14 cellular contexts compared by ENCODE assay signal in the genomic region with DNA sequence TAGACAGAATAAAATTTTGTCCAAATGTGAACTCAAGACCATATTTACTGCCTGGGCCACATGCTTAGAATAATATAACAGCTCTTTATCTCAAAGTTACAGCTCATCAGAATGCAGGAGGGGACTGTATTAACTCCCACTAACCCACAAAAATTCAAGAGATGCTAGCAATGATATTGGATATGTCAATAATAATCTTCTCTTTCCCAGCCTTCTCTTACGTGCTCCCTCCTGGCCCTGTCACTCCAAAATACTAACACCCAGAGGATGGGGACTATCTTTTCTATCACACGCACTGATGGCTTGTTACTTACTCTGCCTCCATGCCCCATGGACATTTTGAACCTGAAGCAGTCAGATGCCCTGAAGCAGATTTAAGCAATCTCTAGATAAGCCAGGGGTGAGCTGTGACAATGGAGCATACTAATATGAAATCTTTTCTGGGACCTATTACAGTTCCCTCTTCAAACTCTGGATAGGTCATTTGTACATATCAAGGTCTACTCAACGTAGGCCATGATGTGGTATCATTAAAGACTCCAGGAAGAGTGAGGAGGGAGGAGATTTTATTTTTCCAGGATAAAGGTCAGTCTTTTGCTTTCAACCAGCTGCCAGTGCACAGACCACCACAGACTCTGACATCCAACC.
DNase-seq lines count a peak whose midpoint lies in the region; ATAC-seq and TF ChIP-seq lines count a peak whose summit lies in the region.
"Had no signal": no experiment of that assay in that cellular context is flagged by ENCODE, and none has a peak within 500 bp of the region (broad histone marks: within the 10 kb centered on the region; RNA-seq: fewer than 3 reads in every experiment).

No MANE protein-coding gene starts in this region.

- no peaks in the 10 kb centered on the region for H3F3A ChIP-seq in smooth muscle cell (ENCODE audit: low read depth)

- H3K9me3 ChIP-seq in right atrium auricular region (no peaks in the 10 kb centered on the region), smooth muscle cell (replicated peaks; ENCODE audit: low read depth) (no peaks in the 10 kb centered on the region)
- H3K9me3 ChIP-seq: neutrophil had no signal

- H3K27ac ChIP-seq in right atrium auricular region (no peak overlapping the region), smooth muscle cell (ENCODE audit: low read depth) (peak overlapping the region; percentile 79)
- H3K27ac ChIP-seq: neutrophil, VCaP had no signal

- no peaks in the 10 kb centered on the region for H3K27me3 Mint-ChIP-seq in activated CD8-positive, alpha-beta T cell treated with anti-CD3 and anti-CD28 coated beads for 36 hours
- H3K27me3 Mint-ChIP-seq: stimulated activated naive CD8-positive, alpha-beta T cell treated with anti-CD3 and anti-CD28 coated beads, Interleukin-15, amount 100 ng/mL, for 72 hours had no signal

- H3K36me3 Mint-ChIP-seq in activated CD8-positive, alpha-beta T cell treated with anti-CD3 and anti-CD28 coated beads for 36 hours (ENCODE audit: low read depth) = no peaks in the 10 kb centered on the region

- H3K4me3 ChIP-seq in right atrium auricular region (no peak overlapping the region), smooth muscle cell (no peak overlapping the region)

- peak overlapping the region; percentile 63 for H3K4me2 ChIP-seq in smooth muscle cell

- no peaks in the 10 kb centered on the region for H3K9me3 Mint-ChIP-seq in activated CD8-positive, alpha-beta T cell treated with anti-CD3 and anti-CD28 coated beads for 36 hours

- H3K79me2 ChIP-seq in smooth muscle cell (ENCODE audit: low read depth) = no peaks in the 10 kb centered on the region

- POLR2A ChIA-PET in activated CD8-positive, alpha-beta T cell treated with anti-CD3 and anti-CD28 coated beads for 36 hours (lab: Charles Lee) = no interaction called here

- no peak overlapping the region for H3K27ac Mint-ChIP-seq in activated CD8-positive, alpha-beta T cell treated with anti-CD3 and anti-CD28 coated beads for 36 hours
- H3K27ac Mint-ChIP-seq: activated T-helper 2 cell treated with anti-CD3 and anti-CD28 coated beads, Interferon-gamma antibody, Interleukin-2, Interleukin-4, amounts not matched to agents 10 μg/mL and 5 μg/mL and 100 μg/mL, durations not matched to agents 14 hours and 24 hours and 36 hours; stimulated activated naive CD8-positive, alpha-beta T cell treated with anti-CD3 and anti-CD28 coated beads, Interleukin-15, amount 100 ng/mL, for 72 hours had no signal

- CTCF ChIA-PET in activated CD8-positive, alpha-beta T cell treated with anti-CD3 and anti-CD28 coated beads for 36 hours (lab: Charles Lee) = interaction anchor here (0.6 kb wide), 1 partner anchor 214 kb away, joined by 3 read pairs; no protein-coding TSS in a partner anchor

- H3K4me3 Mint-ChIP-seq in activated CD8-positive, alpha-beta T cell treated with anti-CD3 and anti-CD28 coated beads for 36 hours = no peak overlapping the region
- H3K4me3 Mint-ChIP-seq: stimulated activated naive CD8-positive, alpha-beta T cell treated with anti-CD3 and anti-CD28 coated beads, Interleukin-15, amount 100 ng/mL, for 72 hours had no signal

- intact Hi-C loops in Right ventricle myocardium superior (cut with DNase I) = no loop called here
- intact Hi-C loops in activated CD8-positive, alpha-beta T cell treated with anti-CD3 and anti-CD28 coated beads for 36 hours (cut with micrococcal nuclease) = no loop called here

- H3K27me3 ChIP-seq in right atrium auricular region (no peaks in the 10 kb centered on the region), smooth muscle cell (ENCODE audit: low read depth) (no peaks in the 10 kb centered on the region)
- H3K27me3 ChIP-seq: neutrophil had no signal

- H3K9ac ChIP-seq in smooth muscle cell (ENCODE audit: low read depth) = peak overlapping the region; percentile 59

- H3K4me1 Mint-ChIP-seq in activated CD8-positive, alpha-beta T cell treated with anti-CD3 and anti-CD28 coated beads for 36 hours (ENCODE audit: low read depth) = no peaks in the 10 kb centered on the region
- H3K4me1 Mint-ChIP-seq: stimulated activated naive CD8-positive, alpha-beta T cell treated with anti-CD3 and anti-CD28 coated beads, Interleukin-15, amount 100 ng/mL, for 72 hours had no signal

- H2AFZ ChIP-seq in smooth muscle cell (ENCODE audit: low read depth) = peak overlapping the region; percentile 31

- TF ChIP-seq CTCF in right atrium auricular region (IDR thresholded peaks at IDR 0.05) (no peak), smooth muscle cell (IDR thresholded peaks at IDR 0.05; ENCODE audit: borderline replicate concordance, insufficient read depth, poor library complexity, severe bottlenecking) (no peak)
- TF ChIP-seq CTCF in activated CD8-positive, alpha-beta T cell treated with anti-CD3 and anti-CD28 coated beads for 36 hours (IDR thresholded peaks at IDR 0.05) = no peak

- H3K4me1 ChIP-seq in right atrium auricular region = no peaks in the 10 kb centered on the region
- peaks cover 4% of the 10 kb centered on the region for H3K4me1 ChIP-seq in smooth muscle cell (ENCODE audit: low read depth)

- WGBS in smooth muscle cell (ENCODE audit: low lambda C conversion rate) = 56% methylated on average over 3 of the region's 3 CpGs

- H4K20me1 ChIP-seq in smooth muscle cell (ENCODE audit: low read depth) = no peaks in the 10 kb centered on the region

- H3K36me3 ChIP-seq in right atrium auricular region = no peaks in the 10 kb centered on the region
- H3K36me3 ChIP-seq in smooth muscle cell (ENCODE audit: low read depth) = no peaks in the 10 kb centered on the region
- H3K36me3 ChIP-seq: neutrophil had no signal

- ATAC-seq in Right ventricle myocardium superior (ENCODE audit: poor library complexity) = peak; percentile 57
- peak; percentile 21 for ATAC-seq in HG02759 (IDR thresholded peaks at IDR 0.05; ENCODE audit: unreplicated experiment)
- ATAC-seq in HG03521 (IDR thresholded peaks at IDR 0.05; ENCODE audit: unreplicated experiment) = peak; percentile 12
- ATAC-seq in activated CD8-positive, alpha-beta T cell treated with anti-CD3 and anti-CD28 coated beads for 36 hours = no peak
- ATAC-seq: stimulated activated naive CD8-positive, alpha-beta T cell treated with anti-CD3 and anti-CD28 coated beads, Interleukin-15, amount 100 ng/mL, for 72 hours had no signal

- DNase-seq in Right ventricle myocardium superior (no peak), right atrium auricular region (ENCODE audit: low spot score) (no peak), smooth muscle cell (lab: John Stamatoyannopoulos, UW; ENCODE audit: unreplicated experiment) (no peak), NCI-H82 treated with DMSO at 0.1 percent for 48 hours (lab: John Stamatoyannopoulos, UW; ENCODE audit: unreplicated experiment) (no peak)
- no peak for DNase-seq in activated CD8-positive, alpha-beta memory T cell treated with anti-CD3 and anti-CD28 coated beads, Interleukin-2, amount 50 U/mL, for 4 hours
- no peak for DNase-seq in activated CD8-positive, alpha-beta T cell treated with anti-CD3 and anti-CD28 coated beads for 36 hours
- DNase-seq: 8988T; NCI-H1436 treated with DMSO at 0.1 percent for 48 hours; stimulated activated naive CD8-positive, alpha-beta T cell treated with anti-CD3 and anti-CD28 coated beads, Interleukin-15, amount 100 ng/mL, for 72 hours had no signal
